Comparison of ENCODE assay signal across 17 cellular contexts in the genomic region with DNA sequence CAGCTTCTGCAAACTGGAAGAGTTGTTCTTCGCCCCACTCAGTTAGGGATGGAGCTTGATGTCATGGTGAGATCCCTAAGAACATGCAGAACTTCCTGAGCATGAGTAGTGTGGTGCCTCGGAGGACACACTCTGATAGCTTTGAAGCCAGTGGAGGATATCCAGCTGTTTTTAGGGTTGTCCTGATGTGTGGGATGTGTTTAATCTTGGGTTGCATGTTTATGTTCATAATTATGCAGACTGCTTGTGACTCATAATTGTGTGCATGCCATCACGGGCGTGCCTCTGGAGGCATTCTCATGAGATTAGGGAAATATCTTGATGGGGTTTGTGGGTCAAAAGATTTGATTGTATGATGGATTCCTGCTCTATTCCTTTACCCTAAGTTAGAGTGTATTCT.
A peak's percentile ranks its signal among the peaks of the same experiment; 100 is the strongest.
DNase-seq lines count a peak whose midpoint lies in the region; ATAC-seq and TF ChIP-seq lines count a peak whose summit lies in the region.
"Had no signal": no experiment of that assay in that cellular context is flagged by ENCODE, and none has a peak within 500 bp of the region (broad histone marks: within the 10 kb centered on the region; RNA-seq: fewer than 3 reads in every experiment).

No MANE protein-coding gene starts in this region.

- CTCF ChIA-PET in T-cell (lab: Charles Lee): no interaction called here

- peak; percentile 21 for ATAC-seq in left lung
- no peak for ATAC-seq in T-cell (replicated peaks in 1 of 4)
- ATAC-seq: activated T-helper 17 cell treated with anti-CD3 and anti-CD28 coated beads, Interleukin-2, amount 50 U/mL, for 72 hours had no signal

- H3K36me3 Mint-ChIP-seq in T-cell: no peaks in the 10 kb centered on the region

- peaks cover 0 to 1% of the 10 kb centered on the region in 2 donors for H3K27me3 Mint-ChIP-seq in T-cell
- H3K27me3 Mint-ChIP-seq: activated CD4-positive, alpha-beta T cell treated with anti-CD3 and anti-CD28 coated beads, Interleukin-2, amount 10 ng/mL, durations not matched to agents 7 days and 5 days had no signal

- H3K4me1 ChIP-seq in left lung: no peaks in the 10 kb centered on the region
- H3K4me1 ChIP-seq: pancreas had no signal

- H3K4me3 ChIP-seq in choroid plexus epithelial cell (ENCODE audit: low read depth, low read length) (no peak overlapping the region), left lung (no peak overlapping the region)
- H3K4me3 ChIP-seq: pancreas had no signal

- intact Hi-C loops in left lung (cut with DNase I) (no loop called here), posterior cingulate gyrus (cut with DNase I) (no loop called here)

- no peaks in the 10 kb centered on the region for H3K27me3 ChIP-seq in left lung
- H3K27me3 ChIP-seq: pancreas had no signal

- H3K4me3 Mint-ChIP-seq in T-cell: no peak overlapping the region
- H3K4me3 Mint-ChIP-seq: activated CD4-positive, alpha-beta T cell treated with anti-CD3 and anti-CD28 coated beads, Interleukin-2, amount 10 ng/mL, durations not matched to agents 7 days and 5 days; activated T-helper 17 cell treated with anti-CD3 and anti-CD28 coated beads, Interleukin-2, amount 50 U/mL, for 72 hours had no signal

- no peaks in the 10 kb centered on the region for H3K36me3 ChIP-seq in left lung
- H3K36me3 ChIP-seq: pancreas had no signal

- peak; percentile 62 for DNase-seq in AG20443 (ENCODE audit: low spot score)
- DNase-seq in LoVo (ENCODE audit: low spot score): peak; percentile 46
- peak; percentile 26 for DNase-seq in choroid plexus epithelial cell (ENCODE audit: low read depth)
- no peak for DNase-seq in left lung
- no peak for DNase-seq in posterior cingulate gyrus
- no peak for DNase-seq in NCI-H2196 (lab: John Stamatoyannopoulos, UW; ENCODE audit: unreplicated experiment)
- DNase-seq in CD1c-positive myeloid dendritic cell (ENCODE audit: extremely low spot score): no peak
- no peak for DNase-seq in T-cell
- DNase-seq: activated CD4-positive, alpha-beta T cell treated with anti-CD3 and anti-CD28 coated beads, Interleukin-2, amount 10 ng/mL, durations not matched to agents 7 days and 5 days; AML-193; aorta; DMS 273 treated with DMSO at 0.1 percent for 48 hours; NCI-H2029; NCI-H526 treated with DMSO at 0.1 percent for 48 hours; pancreas; T-helper 9 cell had no signal

- no peaks in the 10 kb centered on the region for H3K9me3 Mint-ChIP-seq in T-cell
- H3K9me3 Mint-ChIP-seq: activated CD4-positive, alpha-beta T cell treated with anti-CD3 and anti-CD28 coated beads, Interleukin-2, amount 10 ng/mL, durations not matched to agents 7 days and 5 days; activated T-helper 17 cell treated with anti-CD3 and anti-CD28 coated beads, Interleukin-2, amount 50 U/mL, for 72 hours had no signal

- no peaks in the 10 kb centered on the region for H3K4me1 Mint-ChIP-seq in T-cell
- H3K4me1 Mint-ChIP-seq: activated CD4-positive, alpha-beta T cell treated with anti-CD3 and anti-CD28 coated beads, Interleukin-2, amount 10 ng/mL, durations not matched to agents 7 days and 5 days had no signal

- H3K27ac ChIP-seq in left lung: no peak overlapping the region
- H3K27ac ChIP-seq: pancreas had no signal

- H3K9me3 ChIP-seq in left lung: no peaks in the 10 kb centered on the region
- H3K9me3 ChIP-seq: pancreas had no signal

- POLR2A ChIA-PET in T-cell (lab: Charles Lee): interaction anchor here in 1 of 2 donors (0.6 kb wide), 1 partner anchor 10 kb away, joined by 3 read pairs; no protein-coding TSS in a partner anchor

- TF ChIP-seq CTCF in choroid plexus epithelial cell (conservative IDR thresholded peaks at IDR 0.05; ENCODE audit: low read depth, low read length) (no peak), left lung (IDR thresholded peaks at IDR 0.05) (no peak)

- no peak overlapping the region for H3K27ac Mint-ChIP-seq in T-cell
- H3K27ac Mint-ChIP-seq: activated CD4-positive, alpha-beta T cell treated with anti-CD3 and anti-CD28 coated beads, Interleukin-2, amount 10 ng/mL, durations not matched to agents 7 days and 5 days; activated T-helper 17 cell treated with anti-CD3 and anti-CD28 coated beads, Interleukin-2, amount 50 U/mL, for 72 hours had no signal

Comparison
In these comparisons a context has a peak if more than half of its experiments do, and no peak if none do; other contexts are left out.
1. DNase-seq: peak in AG20443 (single experiment), LoVo (single experiment) and choroid plexus epithelial cell (single experiment); none in left lung (0 of 2), posterior cingulate gyrus (0 of 10), NCI-H2196 (single experiment), CD1c-positive myeloid dendritic cell (single experiment) and T-cell (0 of 34).